ENCODE assay signal across 10 cellular contexts in the genomic region with DNA sequence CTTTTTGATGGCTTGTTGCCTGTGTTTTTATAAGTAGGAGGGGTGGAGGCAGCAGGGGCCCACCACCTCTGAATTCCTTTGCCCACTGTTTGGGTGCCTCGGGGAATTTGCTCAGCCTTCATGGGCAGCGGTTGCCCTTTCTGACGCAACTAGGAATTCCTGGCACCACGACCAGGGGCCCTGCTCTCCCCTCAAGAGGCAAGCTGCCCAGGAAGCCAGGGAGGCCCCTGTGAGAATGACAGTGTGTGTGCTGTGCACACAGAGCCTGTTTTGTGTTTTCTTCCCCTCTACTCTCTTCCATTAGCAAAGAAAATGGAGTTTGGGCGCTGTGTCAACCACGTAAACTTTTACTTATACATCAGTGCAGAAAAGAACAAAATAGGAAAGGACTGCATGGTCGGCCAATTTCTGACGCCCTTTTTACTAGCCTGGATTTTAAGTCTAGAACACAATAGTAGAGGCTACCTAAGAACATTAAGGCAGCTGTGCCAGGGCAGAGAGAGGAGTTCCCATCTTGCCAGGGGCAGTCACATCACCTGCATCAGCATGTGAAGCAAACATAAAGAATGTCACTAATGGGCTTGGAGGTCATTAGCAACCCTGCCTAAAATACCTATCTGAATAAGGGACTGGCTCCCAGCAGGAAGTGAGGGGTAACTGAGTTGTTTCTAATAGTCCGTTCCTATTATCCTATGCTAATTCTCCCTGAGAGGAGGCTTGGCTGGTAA. TPM values are rescaled to one million over a fixed set of nuclear protein-coding genes. Genes with fewer than 3 reads are reported as not detected.
DNase-seq lines count a peak whose midpoint lies in the region; ATAC-seq and TF ChIP-seq lines count a peak whose summit lies in the region.
"Had no signal": no experiment of that assay in that cellular context is flagged by ENCODE, and none has a peak within 500 bp of the region (broad histone marks: within the 10 kb centered on the region; RNA-seq: fewer than 3 reads in every experiment).

No MANE protein-coding gene starts in this region.

- H3K36me3 ChIP-seq in RWPE2 (ENCODE audit: low read depth) = no peaks in the 10 kb centered on the region
- H3K36me3 ChIP-seq in neuron (ENCODE audit: insufficient read depth, low read length) = no peaks in the 10 kb centered on the region

- no peak overlapping the region for H3K4me3 Mint-ChIP-seq in activated CD8-positive, alpha-beta memory T cell treated with anti-CD3 and anti-CD28 coated beads, Interleukin-2, amount 10 ng/mL, durations not matched to agents 7 days and 5 days
- H3K4me3 Mint-ChIP-seq: CD8-positive, alpha-beta T cell; naive B cell had no signal

- peaks cover 16% of the 10 kb centered on the region for H3K4me1 Mint-ChIP-seq in activated CD8-positive, alpha-beta memory T cell treated with anti-CD3 and anti-CD28 coated beads, Interleukin-2, amount 10 ng/mL, durations not matched to agents 7 days and 5 days

- TF ChIP-seq CTCF in RWPE2 (IDR thresholded peaks at IDR 0.05; ENCODE audit: poor library complexity, severe bottlenecking) = no peak

- H3K36me3 Mint-ChIP-seq in activated CD8-positive, alpha-beta memory T cell treated with anti-CD3 and anti-CD28 coated beads, Interleukin-2, amount 10 ng/mL, durations not matched to agents 7 days and 5 days = no peaks in the 10 kb centered on the region
- H3K36me3 Mint-ChIP-seq in activated naive CD4-positive, alpha-beta T cell treated with anti-CD3 and anti-CD28 coated beads, Interleukin-2, amount 50 U/mL, for 72 hours = no peaks in the 10 kb centered on the region
- H3K36me3 Mint-ChIP-seq: CD8-positive, alpha-beta T cell; naive B cell had no signal

- CTCF ChIA-PET in activated CD8-positive, alpha-beta memory T cell treated with anti-CD3 and anti-CD28 coated beads, Interleukin-2, amount 10 ng/mL, durations not matched to agents 7 days and 5 days (lab: Charles Lee) = no interaction called here

- no peak overlapping the region for H3K4me3 ChIP-seq in RWPE2 (ENCODE audit: severe bottlenecking)
- no peak overlapping the region for H3K4me3 ChIP-seq in neuron (ENCODE audit: low read length)

- H3K4me1 ChIP-seq in RWPE2 (ENCODE audit: insufficient read depth, poor library complexity, severe bottlenecking) (peaks cover 11% of the 10 kb centered on the region), neuron (ENCODE audit: insufficient read depth, low read length) (peaks cover 13% of the 10 kb centered on the region)

- no peak overlapping the region for H3K27ac ChIP-seq in RWPE2 (ENCODE audit: poor library complexity, severe bottlenecking)

- H3K27me3 Mint-ChIP-seq in activated CD8-positive, alpha-beta memory T cell treated with anti-CD3 and anti-CD28 coated beads, Interleukin-2, amount 10 ng/mL, durations not matched to agents 7 days and 5 days = no peaks in the 10 kb centered on the region
- H3K27me3 Mint-ChIP-seq: naive B cell had no signal

- DNase-seq in C1 segment of cervical spinal cord (lab: John Stamatoyannopoulos, UW) (peak in 9 of 14 donors; percentile 9 to 60 (median 20)), RWPE2 (ENCODE audit: low spot score) (no peak), globus pallidus (ENCODE audit: low spot score) (peak; percentile 66)
- no peak for DNase-seq in activated CD8-positive, alpha-beta memory T cell treated with anti-CD3 and anti-CD28 coated beads, Interleukin-2, amount 10 ng/mL, durations not matched to agents 7 days and 5 days
- no peak for DNase-seq in activated naive CD4-positive, alpha-beta T cell treated with anti-CD3 and anti-CD28 coated beads, Interleukin-2, amount 50 U/mL, for 72 hours (ENCODE audit: low spot score in 2 of 2)
- DNase-seq: CD8-positive, alpha-beta T cell; naive B cell had no signal

- H3K9me3 ChIP-seq in RWPE2 (ENCODE audit: severe bottlenecking) (no peaks in the 10 kb centered on the region), neuron (ENCODE audit: low read length) (no peaks in the 10 kb centered on the region)

- no peaks in the 10 kb centered on the region for H3K9me3 Mint-ChIP-seq in activated CD8-positive, alpha-beta memory T cell treated with anti-CD3 and anti-CD28 coated beads, Interleukin-2, amount 10 ng/mL, durations not matched to agents 7 days and 5 days (ENCODE audit: low read depth)
- no peaks in the 10 kb centered on the region for H3K9me3 Mint-ChIP-seq in activated naive CD4-positive, alpha-beta T cell treated with anti-CD3 and anti-CD28 coated beads, Interleukin-2, amount 50 U/mL, for 72 hours
- H3K9me3 Mint-ChIP-seq: CD8-positive, alpha-beta T cell; naive B cell had no signal

- H3K27ac Mint-ChIP-seq in activated CD8-positive, alpha-beta memory T cell treated with anti-CD3 and anti-CD28 coated beads, Interleukin-2, amount 10 ng/mL, durations not matched to agents 7 days and 5 days = no peak overlapping the region
- no peak overlapping the region for H3K27ac Mint-ChIP-seq in activated naive CD4-positive, alpha-beta T cell treated with anti-CD3 and anti-CD28 coated beads, Interleukin-2, amount 50 U/mL, for 72 hours
- H3K27ac Mint-ChIP-seq: CD8-positive, alpha-beta T cell had no signal

- peak; percentile 33; the same call in 1 of the 3 replicates for ATAC-seq in RWPE2 (ENCODE audit: low read depth)
- ATAC-seq in HG03196 (IDR thresholded peaks at IDR 0.05; ENCODE audit: unreplicated experiment) = no peak
- no peak for ATAC-seq in activated CD8-positive, alpha-beta memory T cell treated with anti-CD3 and anti-CD28 coated beads, Interleukin-2, amount 10 ng/mL, durations not matched to agents 7 days and 5 days
- no peak for ATAC-seq in activated naive CD4-positive, alpha-beta T cell treated with anti-CD3 and anti-CD28 coated beads, Interleukin-2, amount 50 U/mL, for 72 hours
- ATAC-seq in GM21515 (IDR thresholded peaks at IDR 0.05; ENCODE audit: unreplicated experiment) = no peak
- ATAC-seq: CD8-positive, alpha-beta T cell had no signal

- H3K27me3 ChIP-seq in RWPE2 (ENCODE audit: insufficient read depth, poor library complexity, severe bottlenecking) (no peaks in the 10 kb centered on the region), neuron (ENCODE audit: insufficient read depth, low read length) (no peaks in the 10 kb centered on the region)

- peak overlapping the region; percentile 22 for H2AFZ ChIP-seq in neuron (ENCODE audit: low read depth, low read length)

RNA-seq across cellular contexts. Expression of a gene that starts 17.9 kb away (rescaled TPM):
- total RNA-seq in activated CD8-positive, alpha-beta memory T cell treated with anti-CD3 and anti-CD28 coated beads, Interleukin-2, amount 10 ng/mL, durations not matched to agents 7 days and 5 days = 1 to 10 TPM; 1.6 to 3.5 TPM
- total RNA-seq in activated naive CD4-positive, alpha-beta T cell treated with anti-CD3 and anti-CD28 coated beads, Interleukin-2, amount 50 U/mL, for 72 hours = 1 to 10 TPM; 6.4 to 9.6 TPM

RNA-seq across cellular contexts. Expression of a gene that starts 53.0 kb away (rescaled TPM):
- total RNA-seq in activated CD8-positive, alpha-beta memory T cell treated with anti-CD3 and anti-CD28 coated beads, Interleukin-2, amount 10 ng/mL, durations not matched to agents 7 days and 5 days = 10 to 100 TPM; 55.1 to 58.1 TPM
- 10 to 100 TPM; 52.9 to 98.7 TPM for total RNA-seq in activated naive CD4-positive, alpha-beta T cell treated with anti-CD3 and anti-CD28 coated beads, Interleukin-2, amount 50 U/mL, for 72 hours

Comparison
In these comparisons a context has a peak if more than half of its experiments do, and no peak if none do; other contexts are left out.
1. DNase-seq: peak in C1 segment of cervical spinal cord (9 of 14) and globus pallidus (single experiment); none in RWPE2 (single experiment), activated CD8-positive, alpha-beta memory T cell treated with anti-CD3 and anti-CD28 coated beads, Interleukin-2, amount 10 ng/mL, durations not matched to agents 7 days and 5 days (single experiment) and activated naive CD4-positive, alpha-beta T cell treated with anti-CD3 and anti-CD28 coated beads, Interleukin-2, amount 50 U/mL, for 72 hours (0 of 2).